In genomic region chr17:43673516-43674323, GRCh38 we compare ENCODE assay signal across 8 cellular contexts. TPM values are rescaled to one million over a fixed set of nuclear protein-coding genes. Genes with fewer than 3 reads are reported as not detected.
DNase-seq lines count a peak whose midpoint lies in the region; ATAC-seq, FAIRE-seq and TF ChIP-seq lines count a peak whose summit lies in the region.

No MANE protein-coding gene starts in this region.

- no peaks in the 10 kb centered on the region for H3K9me1 ChIP-seq in endothelial cell of umbilical vein (replicated peaks; ENCODE audit: control insufficient read depth, extremely low read depth, insufficient read depth, low read length)

- H2AFZ ChIP-seq in endothelial cell of umbilical vein (ENCODE audit: low read depth, low read length): no peak overlapping the region

- FAIRE-seq in endothelial cell of umbilical vein (lab: Jason Lieb, UNC): peak; percentile 96

- POLR2A ChIA-PET in endothelial cell of umbilical vein (lab: Charles Lee): interaction anchor here (1.6 kb wide), 1 partner anchor 98 kb away, joined by 4 read pairs; no protein-coding TSS in a partner anchor

- no peaks in the 10 kb centered on the region for H3K79me2 ChIP-seq in endothelial cell of umbilical vein (ENCODE audit: control insufficient read depth, insufficient read depth, low read length)

- H3K4me2 ChIP-seq in endothelial cell of umbilical vein (ENCODE audit: insufficient read depth, low read length): no peak overlapping the region

- H3K9me3 ChIP-seq in BE2C (no peaks in the 10 kb centered on the region), HAP-1 (no peaks in the 10 kb centered on the region), NT2/D1 (ENCODE audit: insufficient read depth, low read length) (no peaks in the 10 kb centered on the region), endothelial cell of umbilical vein (replicated peaks; ENCODE audit: control insufficient read depth, insufficient read depth, low read length) (no peaks in the 10 kb centered on the region)

- H3K9ac ChIP-seq in NT2/D1 (ENCODE audit: insufficient read length, low read depth) (no peak overlapping the region), endothelial cell of umbilical vein (replicated peaks; ENCODE audit: extremely low read depth, insufficient read depth, low read length) (no peak overlapping the region)

- H3K27ac ChIP-seq in endothelial cell of umbilical vein (ENCODE audit: insufficient read depth, low read depth, low read length): no peak overlapping the region

- peak; percentile 69 for DNase-seq in BE2C
- DNase-seq in HAP-1 (ENCODE audit: low spot score in 2 of 2): peak; percentile 77 to 84
- peak; percentile 35 for DNase-seq in NT2/D1 (ENCODE audit: low read depth, low spot score)
- peak; percentile 82 for DNase-seq in activated CD8-positive, alpha-beta memory T cell treated with anti-CD3 and anti-CD28 coated beads, Interleukin-2, amount 10 ng/mL, durations not matched to agents 7 days and 5 days
- peak; percentile 79 for DNase-seq in endothelial cell of umbilical vein (ENCODE audit: low read depth, low spot score)
- DNase-seq in myocyte (ENCODE audit: low read depth): peak; percentile 70
- DNase-seq in stimulated activated CD8-positive, alpha-beta memory T cell treated with anti-CD3 and anti-CD28 coated beads, Interleukin-7, amount 100 ng/mL, for 4 hours (ENCODE audit: low read depth in 2 of 2): peak; percentile 40 to 56

- dilution Hi-C loops in endothelial cell of umbilical vein (cut with MboI; ENCODE audit: extremely low pct_ligation_motif_present, low sequenced_read_pairs): no loop called here

- peak; percentile 63 for ATAC-seq in activated CD8-positive, alpha-beta memory T cell treated with anti-CD3 and anti-CD28 coated beads, Interleukin-2, amount 10 ng/mL, durations not matched to agents 7 days and 5 days
- no peak for ATAC-seq in HG02973 (IDR thresholded peaks at IDR 0.05; ENCODE audit: unreplicated experiment)

- H3K4me3 Mint-ChIP-seq in activated CD8-positive, alpha-beta memory T cell treated with anti-CD3 and anti-CD28 coated beads, Interleukin-2, amount 10 ng/mL, durations not matched to agents 7 days and 5 days: no peak overlapping the region

- no peak overlapping the region for H3K4me3 ChIP-seq in BE2C (ENCODE audit: low read depth, low read length)
- no peak overlapping the region for H3K4me3 ChIP-seq in HAP-1
- H3K4me3 ChIP-seq in NT2/D1 (ENCODE audit: insufficient read length, low read depth): no peak overlapping the region
- H3K4me3 ChIP-seq in endothelial cell of umbilical vein (replicated peaks in 1 of 3; ENCODE audit: insufficient read depth in 1 of 3, low read depth in 1 of 3, low read length in 3 of 3): no peak overlapping the region

- H3K27ac Mint-ChIP-seq in activated CD8-positive, alpha-beta memory T cell treated with anti-CD3 and anti-CD28 coated beads, Interleukin-2, amount 10 ng/mL, durations not matched to agents 7 days and 5 days: no peak overlapping the region

- H3K9me3 Mint-ChIP-seq in activated CD8-positive, alpha-beta memory T cell treated with anti-CD3 and anti-CD28 coated beads, Interleukin-2, amount 10 ng/mL, durations not matched to agents 7 days and 5 days (ENCODE audit: low read depth): no peaks in the 10 kb centered on the region

- intact Hi-C loops in endothelial cell of umbilical vein (cut with micrococcal nuclease): loop anchor here (1.0 kb wide), 2 partner anchors 97 to 153 kb away; no protein-coding TSS in a partner anchor

- TF ChIP-seq POLR2A in endothelial cell of umbilical vein (IDR thresholded peaks at IDR 0.05; ENCODE audit: low read depth, low read length): no peak

- H3K4me1 ChIP-seq in BE2C: no peaks in the 10 kb centered on the region
- H3K4me1 ChIP-seq in HAP-1: peaks cover 15% of the 10 kb centered on the region
- peaks cover 17% of the 10 kb centered on the region for H3K4me1 ChIP-seq in NT2/D1 (ENCODE audit: insufficient read depth, insufficient read length)
- H3K4me1 ChIP-seq in endothelial cell of umbilical vein (ENCODE audit: control insufficient read depth, extremely low read depth, insufficient read depth, low read length): no peaks in the 10 kb centered on the region

- in situ Hi-C loops in HAP-1 (cut with MboI; ENCODE audit: low sequenced_read_pairs): loop anchor here (5.0 to 25.0 kb wide), 2 partner anchors 89 to 96 kb away; partner anchors contain the start of gene SOST

- no peaks in the 10 kb centered on the region for H3K27me3 ChIP-seq in BE2C
- H3K27me3 ChIP-seq in HAP-1 (ENCODE audit: low read depth): no peaks in the 10 kb centered on the region
- H3K27me3 ChIP-seq in NT2/D1 (ENCODE audit: insufficient read depth, insufficient read length): no peaks in the 10 kb centered on the region
- no peaks in the 10 kb centered on the region for H3K27me3 ChIP-seq in endothelial cell of umbilical vein (ENCODE audit: control insufficient read depth in 2 of 2, insufficient read depth in 2 of 2, low read length in 2 of 2)

- H3K36me3 Mint-ChIP-seq in activated CD8-positive, alpha-beta memory T cell treated with anti-CD3 and anti-CD28 coated beads, Interleukin-2, amount 10 ng/mL, durations not matched to agents 7 days and 5 days: no peaks in the 10 kb centered on the region

- H4K20me1 ChIP-seq in endothelial cell of umbilical vein (replicated peaks; ENCODE audit: control insufficient read depth, extremely low read depth, insufficient read depth, low read length): no peaks in the 10 kb centered on the region

- no peaks in the 10 kb centered on the region for H3K36me3 ChIP-seq in BE2C
- no peaks in the 10 kb centered on the region for H3K36me3 ChIP-seq in HAP-1 (replicated peaks)
- no peaks in the 10 kb centered on the region for H3K36me3 ChIP-seq in NT2/D1 (ENCODE audit: insufficient read depth, insufficient read length, low read length)
- no peaks in the 10 kb centered on the region for H3K36me3 ChIP-seq in endothelial cell of umbilical vein (ENCODE audit: control insufficient read depth in 2 of 2, extremely low read depth in 1 of 2, insufficient read depth in 2 of 2, low read length in 2 of 2)

- no TSS peak for BruUV-seq in endothelial cell of umbilical vein (replicated peaks; lab: Mats Ljungman, UMichigan)

- peak; percentile 99 for TF ChIP-seq CTCF in BE2C (IDR thresholded peaks at IDR 0.05; ENCODE audit: low read depth, low read length)
- TF ChIP-seq CTCF in endothelial cell of umbilical vein (IDR thresholded peaks at IDR 0.05; ENCODE audit: extremely low read depth in 1 of 2, insufficient read depth in 1 of 2, low read depth in 1 of 2, low read length in 2 of 2): peak; percentile 89 to 97

- CTCF ChIA-PET in activated CD8-positive, alpha-beta memory T cell treated with anti-CD3 and anti-CD28 coated beads, Interleukin-2, amount 10 ng/mL, durations not matched to agents 7 days and 5 days (lab: Charles Lee): interaction anchor here (0.7 to 2.9 kb wide), 31 partner anchors 11 to 280 kb away, joined by 3 to 15 read pairs (median 4); partner anchors contain the start of gene DHX8
- CTCF ChIA-PET in endothelial cell of umbilical vein (lab: Charles Lee): interaction anchor here (0.6 to 5.3 kb wide), 63 partner anchors 9 to 280 kb away, joined by 3 to 595 read pairs (median 5); partner anchors contain the start of genes ARL4D, DHX8 and ETV4

- peaks cover 21% of the 10 kb centered on the region for H3K4me1 Mint-ChIP-seq in activated CD8-positive, alpha-beta memory T cell treated with anti-CD3 and anti-CD28 coated beads, Interleukin-2, amount 10 ng/mL, durations not matched to agents 7 days and 5 days

- H3K27me3 Mint-ChIP-seq in activated CD8-positive, alpha-beta memory T cell treated with anti-CD3 and anti-CD28 coated beads, Interleukin-2, amount 10 ng/mL, durations not matched to agents 7 days and 5 days: peaks cover 35% of the 10 kb centered on the region

TF ChIP-seq in endothelial cell of umbilical vein, 7 proteins besides CTCF, POLR2A, EP300 and RAD21:
- TF ChIP-seq MAX (IDR thresholded peaks at IDR 0.05; ENCODE audit: insufficient read depth, insufficient read length): no peak
- no peak for TF ChIP-seq GATA2 (IDR thresholded peaks at IDR 0.05; ENCODE audit: insufficient read depth, insufficient read length, low read depth, low read length)
- TF ChIP-seq JUN (IDR thresholded peaks at IDR 0.05; ENCODE audit: borderline replicate concordance, insufficient read depth, insufficient read length, low read depth): no peak
- TF ChIP-seq FOS (IDR thresholded peaks at IDR 0.05; ENCODE audit: borderline replicate concordance, insufficient read depth, low read length): no peak
- no peak for TF ChIP-seq MYC (IDR thresholded peaks at IDR 0.05; ENCODE audit: low read depth, low read length)
- TF ChIP-seq EZH2 (IDR thresholded peaks at IDR 0.05; ENCODE audit: borderline replicate concordance, low read depth, low read length, severe bottlenecking): no peak
- TF ChIP-seq POLR2AphosphoS5 (IDR thresholded peaks at IDR 0.05; ENCODE audit: insufficient read depth, low read depth, low read length): no peak

RNA-seq across cellular contexts. Expression of gene MEOX1, which starts 12.0 kb away (rescaled TPM):
- not detected for polyA plus RNA-seq in BE2C (2012; ENCODE audit: insufficient read depth, insufficient read length, low read depth)
- 1 to 10 TPM in 1 of 2 experiments, under 1 TPM in 1; 0.54 to 1.3 TPM for total RNA-seq in activated CD8-positive, alpha-beta memory T cell treated with anti-CD3 and anti-CD28 coated beads, Interleukin-2, amount 10 ng/mL, durations not matched to agents 7 days and 5 days
- 0.14 TPM in 1 of 2 replicates, not detected in the other for total RNA-seq in endothelial cell of umbilical vein
- 0.05 and 0.06 TPM in 2 replicates for polyA plus RNA-seq in endothelial cell of umbilical vein
- 0.03 and 0.10 TPM in 2 replicates for polyA plus RNA-seq in endothelial cell of umbilical vein (2011; cell fraction: cytosol; rRNA removed)
- 0.07 and 0.21 TPM in 2 replicates for polyA plus RNA-seq in endothelial cell of umbilical vein (2011; cell fraction: nucleus; rRNA removed)
- 0.11 TPM in 1 of 2 replicates, not detected in the other for polyA plus RNA-seq in endothelial cell of umbilical vein (2012)
- 0.32 TPM in 1 of 2 replicates, not detected in the other for polyA minus RNA-seq in endothelial cell of umbilical vein
- polyA minus RNA-seq in endothelial cell of umbilical vein (2011; cell fraction: cytosol; rRNA and poly(A)+ RNA removed): 2.8 TPM
- polyA minus RNA-seq in endothelial cell of umbilical vein (2011; cell fraction: nucleus; rRNA and poly(A)+ RNA removed): not detected in 2 replicates
- 0.19 and 0.47 TPM in 2 replicates for total RNA-seq in myocyte
- polyA plus RNA-seq in myocyte (2012): 0.15 TPM
